Comparison of ENCODE assay signal across 23 cellular contexts in the genomic region with DNA sequence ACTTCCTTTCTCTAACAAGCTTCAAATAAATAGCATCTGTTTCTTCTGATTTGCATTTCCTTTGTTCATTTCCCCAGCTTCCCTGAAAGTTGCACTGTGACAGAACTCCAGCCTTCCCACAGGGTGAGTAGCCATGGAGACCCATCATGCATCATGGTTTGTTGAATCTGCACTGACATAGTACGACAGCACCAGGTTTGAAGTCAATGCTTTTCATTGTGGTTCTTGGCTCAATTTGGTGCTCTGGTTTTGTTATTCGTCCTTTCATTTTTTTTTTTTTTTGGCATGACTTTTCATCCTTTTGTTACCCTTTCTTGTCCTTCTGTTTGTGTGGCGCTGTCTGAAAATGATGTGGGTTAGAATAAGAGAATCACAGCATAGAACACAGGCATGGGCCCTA.
"Had no signal": no experiment of that assay in that cellular context is flagged by ENCODE, and none has a peak within 500 bp of the region (broad histone marks: within the 10 kb centered on the region; RNA-seq: fewer than 3 reads in every experiment).

No MANE protein-coding gene starts in this region.

- DNase-seq: activated CD4-positive, alpha-beta T cell treated with anti-CD3 and anti-CD28 coated beads for 4 hours; activated CD8-positive, alpha-beta memory T cell treated with anti-CD3 and anti-CD28 coated beads, Interleukin-2, amount 50 U/mL, for 48 hours; activated CD8-positive, alpha-beta T cell treated with anti-CD3 and anti-CD28 coated beads, Interleukin-2, amount 10 ng/mL, durations not matched to agents 7 days and 5 days; activated effector memory CD4-positive, alpha-beta T cell treated with Interleukin-2 at 50 U/mL for 16 hours; activated naive CD4-positive, alpha-beta T cell; activated T-cell treated with anti-CD3 and anti-CD28 coated beads, Interleukin-2, amount 50 U/mL, for 1 hour; aorta; brain microvascular endothelial cell; cerebellar nuclear complex; colonic mucosa; MG63; NCI-H1105; NCI-H1436; NCI-H1694 treated with DMSO at 0.1 percent for 48 hours; NCI-H2029 treated with DMSO at 0.1 percent for 48 hours; NCI-H446; NCI-H524; PC-3; SHP77 had no signal

- H3K36me3 ChIP-seq: brain microvascular endothelial cell, cardiac muscle cell, colonic mucosa, MG63, SJSA1 had no signal

- H3K9me3 ChIP-seq: colonic mucosa, MG63, SJSA1 had no signal

- ATAC-seq: activated CD4-positive, CD25-positive, alpha-beta regulatory T cell treated with anti-CD3 and anti-CD28 coated beads, Interleukin-2, amount 50 U/mL, for 24 hours; activated CD8-positive, alpha-beta T cell treated with anti-CD3 and anti-CD28 coated beads, Interleukin-2, amount 10 ng/mL, durations not matched to agents 7 days and 5 days; PC-3; SK-N-SH treated with all-trans-retinoic acid at 6 μM for 48 hours had no signal

- H3K27me3 ChIP-seq: brain microvascular endothelial cell, cardiac muscle cell, colonic mucosa, MG63, SJSA1 had no signal

- H3K4me1 ChIP-seq: colonic mucosa, SJSA1 had no signal

- H3K27ac ChIP-seq: brain microvascular endothelial cell, cardiac muscle cell, colonic mucosa, SJSA1 had no signal

- H3K4me3 ChIP-seq: cardiac muscle cell, colonic mucosa, MG63, SJSA1 had no signal
